Comparison of ENCODE assay signal across 15 cellular contexts in the genomic region with DNA sequence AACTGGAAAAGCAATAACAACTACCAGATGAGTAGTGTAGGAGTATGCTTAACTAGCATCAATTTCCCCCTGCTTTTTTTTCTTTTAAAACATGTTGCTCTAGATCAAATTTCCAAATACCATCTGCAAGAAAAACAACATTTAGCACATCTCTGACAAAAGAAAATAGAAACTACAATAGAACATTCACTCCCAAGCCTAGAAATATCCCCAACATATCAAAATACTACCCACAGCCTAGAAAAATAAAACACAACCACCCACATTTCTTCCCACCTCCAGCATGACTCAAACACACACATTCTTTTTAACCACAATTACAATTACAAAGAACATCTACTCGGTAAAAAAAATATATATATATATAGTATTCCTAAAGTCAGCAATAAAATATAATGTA.
"Had no signal": no experiment of that assay in that cellular context is flagged by ENCODE, and none has a peak within 500 bp of the region (broad histone marks: within the 10 kb centered on the region; RNA-seq: fewer than 3 reads in every experiment).

No MANE protein-coding gene starts in this region.

- H3K4me1 Mint-ChIP-seq: activated CD4-positive, alpha-beta T cell treated with anti-CD3 and anti-CD28 coated beads for 36 hours; naive thymus-derived CD8-positive, alpha-beta T cell; stimulated activated memory B cell treated with anti-CD40 and anti-IgM and Interleukin-4, amounts not matched to agents 10 μg/mL and 1 μg/mL and 100 μg/mL, for 72 hours had no signal

- H3K4me3 Mint-ChIP-seq: activated CD4-positive, alpha-beta T cell treated with anti-CD3 and anti-CD28 coated beads for 36 hours; activated CD8-positive, alpha-beta T cell treated with anti-CD3 and anti-CD28 coated beads for 36 hours; activated naive CD4-positive, alpha-beta T cell treated with anti-CD3 and anti-CD28 coated beads for 36 hours; naive thymus-derived CD8-positive, alpha-beta T cell; stimulated activated memory B cell treated with anti-CD40 and anti-IgM and Interleukin-4, amounts not matched to agents 10 μg/mL and 1 μg/mL and 100 μg/mL, for 72 hours; type B pancreatic cell had no signal

- H3K27ac Mint-ChIP-seq: activated CD4-positive, alpha-beta T cell treated with anti-CD3 and anti-CD28 coated beads for 36 hours; activated CD8-positive, alpha-beta T cell treated with anti-CD3 and anti-CD28 coated beads for 36 hours; activated naive CD4-positive, alpha-beta T cell treated with anti-CD3 and anti-CD28 coated beads for 36 hours; naive thymus-derived CD8-positive, alpha-beta T cell; stimulated activated memory B cell treated with anti-CD40 and anti-IgM and Interleukin-4, amounts not matched to agents 10 μg/mL and 1 μg/mL and 100 μg/mL, for 72 hours; type B pancreatic cell had no signal

- DNase-seq: activated CD4-positive, alpha-beta T cell treated with anti-CD3 and anti-CD28 coated beads for 36 hours; activated CD8-positive, alpha-beta memory T cell treated with anti-CD3 and anti-CD28 coated beads, Interleukin-2, amount 50 U/mL, for 4 hours; activated CD8-positive, alpha-beta T cell treated with anti-CD3 and anti-CD28 coated beads for 36 hours; activated naive CD4-positive, alpha-beta T cell treated with anti-CD3 and anti-CD28 coated beads for 36 hours; adrenal gland; colonic mucosa; naive thymus-derived CD8-positive, alpha-beta T cell; nucleus accumbens; right cardiac atrium; spleen; stimulated activated CD4-positive, alpha-beta T cell treated with anti-CD3 and anti-CD28 coated beads, Interleukin-1b, Interleukin-23, amount 100 ng/mL, for 48 hours; T-helper 9 cell had no signal

- H3K4me3 ChIP-seq: adrenal gland, colonic mucosa, lung, spleen had no signal

- H3K36me3 Mint-ChIP-seq: naive thymus-derived CD8-positive, alpha-beta T cell; stimulated activated memory B cell treated with anti-CD40 and anti-IgM and Interleukin-4, amounts not matched to agents 10 μg/mL and 1 μg/mL and 100 μg/mL, for 72 hours; type B pancreatic cell had no signal

- ATAC-seq: activated CD4-positive, alpha-beta T cell treated with anti-CD3 and anti-CD28 coated beads for 36 hours; activated CD8-positive, alpha-beta T cell treated with anti-CD3 and anti-CD28 coated beads for 36 hours; naive thymus-derived CD8-positive, alpha-beta T cell; right cardiac atrium; stimulated activated memory B cell treated with anti-CD40 and anti-IgM and Interleukin-4, amounts not matched to agents 10 μg/mL and 1 μg/mL and 100 μg/mL, for 72 hours had no signal

- H3K9me3 Mint-ChIP-seq: activated CD8-positive, alpha-beta T cell treated with anti-CD3 and anti-CD28 coated beads for 36 hours; activated naive CD4-positive, alpha-beta T cell treated with anti-CD3 and anti-CD28 coated beads for 36 hours; naive thymus-derived CD8-positive, alpha-beta T cell; stimulated activated memory B cell treated with anti-CD40 and anti-IgM and Interleukin-4, amounts not matched to agents 10 μg/mL and 1 μg/mL and 100 μg/mL, for 72 hours; type B pancreatic cell had no signal

- H3K27me3 Mint-ChIP-seq: activated CD8-positive, alpha-beta T cell treated with anti-CD3 and anti-CD28 coated beads for 36 hours; stimulated activated memory B cell treated with anti-CD40 and anti-IgM and Interleukin-4, amounts not matched to agents 10 μg/mL and 1 μg/mL and 100 μg/mL, for 72 hours; type B pancreatic cell had no signal
